Comparison of ENCODE assay signal across 10 cellular contexts in the genomic region with DNA sequence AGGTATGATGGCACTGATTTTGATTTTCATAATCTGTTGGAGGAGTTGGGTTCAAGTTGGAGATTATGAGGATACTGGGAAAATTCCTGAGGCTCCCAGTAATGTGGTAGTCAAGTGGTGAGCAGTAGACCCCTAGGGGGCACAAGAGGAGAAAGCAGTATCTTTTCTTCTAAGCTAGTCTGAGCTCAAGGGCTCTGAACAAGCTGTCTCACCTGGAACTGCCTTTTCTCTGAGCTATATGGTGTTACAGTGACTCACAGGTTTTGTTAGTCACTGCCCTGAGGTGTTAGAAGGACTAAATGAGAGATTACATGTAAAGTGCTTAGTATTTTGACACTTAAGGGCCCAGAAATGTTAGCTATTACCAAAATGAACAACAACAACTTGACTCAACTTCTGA. TPM values are rescaled to one million over a fixed set of nuclear protein-coding genes. Genes with fewer than 3 reads are reported as not detected.
DNase-seq lines count a peak whose midpoint lies in the region; ATAC-seq, FAIRE-seq and TF ChIP-seq lines count a peak whose summit lies in the region.
"Had no signal": no experiment of that assay in that cellular context is flagged by ENCODE, and none has a peak within 500 bp of the region (broad histone marks: within the 10 kb centered on the region; RNA-seq: fewer than 3 reads in every experiment).

No MANE protein-coding gene starts in this region.

- TF ChIP-seq CTCF in A549 (IDR thresholded peaks at IDR 0.05) = peak; percentile 22; the same call in 1 of the 3 replicates
- peak; percentile 57 for TF ChIP-seq CTCF in PC-9 (conservative IDR thresholded peaks at IDR 0.05)
- peak; percentile 33 for TF ChIP-seq CTCF in glutamatergic neuron (IDR thresholded peaks at IDR 0.05; ENCODE audit: partially characterized antibody, unreplicated experiment)

- H3K9me2 ChIP-seq in PC-9 (ENCODE audit: insufficient read depth) = no peaks in the 10 kb centered on the region

- no peak overlapping the region for H2AFZ ChIP-seq in PC-9

- no peak for TF ChIP-seq POLR2A in A549 (IDR thresholded peaks at IDR 0.05; ENCODE audit: low read length)

- no peak overlapping the region for H3K27ac ChIP-seq in A549
- H3K27ac ChIP-seq in PC-9 = peak overlapping the region; percentile 45

- H3K4me3 Mint-ChIP-seq in glutamatergic neuron (ENCODE audit: unreplicated experiment) = no peak overlapping the region
- H3K4me3 Mint-ChIP-seq: activated naive CD8-positive, alpha-beta T cell treated with anti-CD3 and anti-CD28 coated beads, Interleukin-2, amount 10 ng/mL, durations not matched to agents 7 days and 5 days had no signal

- BruUV-seq in PC-9 (replicated peaks; lab: Mats Ljungman, UMichigan) = no TSS peak

- H3K4me2 ChIP-seq in A549 (no peak overlapping the region), PC-9 (no peak overlapping the region)

- H3K9me3 ChIP-seq in A549 (no peaks in the 10 kb centered on the region), PC-9 (ENCODE audit: insufficient read depth, low read depth) (no peaks in the 10 kb centered on the region)

- peaks cover 14% of the 10 kb centered on the region; the same call in 1 of the 2 replicates for H4K20me1 ChIP-seq in PC-9 (ENCODE audit: insufficient read depth)

- CTCF ChIA-PET in A549 (lab: Yijun Ruan, JAX) (interaction anchor here (0.5 to 1.6 kb wide), 3 partner anchors 9 to 201 kb away, joined by 3 to 4 read pairs (median 3); no protein-coding TSS in a partner anchor), PC-9 (lab: Charles Lee) (interaction anchor here (0.5 kb wide), 2 partner anchors 184 to 288 kb away, joined by 3 to 5 read pairs; no protein-coding TSS in a partner anchor)

- H3F3A ChIP-seq in PC-9 (ENCODE audit: insufficient read depth, low read depth) = peaks cover 11% of the 10 kb centered on the region; the same call in 1 of the 2 replicates

- no peak overlapping the region for H3K4me3 ChIP-seq in A549
- H3K4me3 ChIP-seq in PC-9 = no peak overlapping the region

- H3K79me2 ChIP-seq in PC-9 (ENCODE audit: low read depth) = peaks cover 35% of the 10 kb centered on the region

- peaks cover 2% of the 10 kb centered on the region for H3K4me1 Mint-ChIP-seq in glutamatergic neuron (ENCODE audit: low read depth, unreplicated experiment)

- peaks cover 37% of the 10 kb centered on the region for H3K36me3 ChIP-seq in PC-9 (ENCODE audit: low read depth)

- H3K27ac Mint-ChIP-seq in glutamatergic neuron (ENCODE audit: unreplicated experiment) = no peak overlapping the region
- H3K27ac Mint-ChIP-seq: activated naive CD8-positive, alpha-beta T cell treated with anti-CD3 and anti-CD28 coated beads, Interleukin-2, amount 10 ng/mL, durations not matched to agents 7 days and 5 days had no signal

- no peaks in the 10 kb centered on the region for H3K27me3 Mint-ChIP-seq in glutamatergic neuron (ENCODE audit: unreplicated experiment)
- H3K27me3 Mint-ChIP-seq: activated naive CD8-positive, alpha-beta T cell treated with anti-CD3 and anti-CD28 coated beads, Interleukin-2, amount 10 ng/mL, durations not matched to agents 7 days and 5 days had no signal

- TF ChIP-seq RAD21 in A549 (conservative IDR thresholded peaks at IDR 0.05 in 1 of 2, IDR thresholded peaks at IDR 0.05 in 1 of 2) = no peak

- H3K9me3 Mint-ChIP-seq in glutamatergic neuron (ENCODE audit: unreplicated experiment) = no peaks in the 10 kb centered on the region
- H3K9me3 Mint-ChIP-seq: activated naive CD8-positive, alpha-beta T cell treated with anti-CD3 and anti-CD28 coated beads, Interleukin-2, amount 10 ng/mL, durations not matched to agents 7 days and 5 days had no signal

- ATAC-seq in A549 = peak; percentile 85 to 90

- POLR2A ChIA-PET in A549 (lab: Yijun Ruan, JAX) (no interaction called here), PC-9 (lab: Charles Lee; ENCODE audit: unreplicated experiment) (interaction anchor here (0.6 to 0.7 kb wide), 2 partner anchors 258 to 1250 kb away, joined by 3 to 9 read pairs; no protein-coding TSS in a partner anchor)

- DNase-seq in A549 (ENCODE audit: low read depth in 1 of 2, low spot score in 1 of 2) (peak; percentile 25 to 51), Daoy (ENCODE audit: low read depth) (peak; percentile 57), PC-9 (peak; percentile 33 to 91), glutamatergic neuron (no peak), NCI-H1105 (lab: John Stamatoyannopoulos, UW) (no peak), HUDEP-2 (lab: John Stamatoyannopoulos, UW; ENCODE audit: unreplicated experiment in 76 of 76) (no peak), foreskin melanocyte (no peak), NCI-H1105 treated with DMSO at 0.1 percent for 48 hours (lab: John Stamatoyannopoulos, UW) (no peak)
- DNase-seq: activated naive CD8-positive, alpha-beta T cell treated with anti-CD3 and anti-CD28 coated beads, Interleukin-2, amount 10 ng/mL, durations not matched to agents 7 days and 5 days; NCI-H2029 had no signal

- no peak for FAIRE-seq in A549 (lab: Jason Lieb, UNC)

- no peak for TF ChIP-seq EP300 in A549 (IDR thresholded peaks at IDR 0.05)

- no peaks in the 10 kb centered on the region for H3K36me3 Mint-ChIP-seq in glutamatergic neuron (ENCODE audit: unreplicated experiment)

- H3K27me3 ChIP-seq in PC-9 (ENCODE audit: insufficient read depth, low read depth) = no peaks in the 10 kb centered on the region

- intact Hi-C loops in PC-9 (cut with micrococcal nuclease; ENCODE audit: unreplicated experiment) = no loop called here

- H3K4me1 ChIP-seq in A549 (peaks cover 16% of the 10 kb centered on the region; the same call in 2 of the 3 replicates), PC-9 (replicated peaks; ENCODE audit: insufficient read depth) (peaks cover 14% of the 10 kb centered on the region; the same call in 1 of the 2 replicates)

TF ChIP-seq in A549, 52 proteins besides CTCF, POLR2A, EP300 and RAD21:
- no peak for TF ChIP-seq FOSL2 (IDR thresholded peaks at IDR 0.05)
- TF ChIP-seq FOSL2 (CRISPR knock-in tag; IDR thresholded peaks at IDR 0.05) = peak; percentile 35; the same call in 1 of the 2 replicates
- TF ChIP-seq ZSCAN20 (CRISPR knock-in tag; IDR thresholded peaks at IDR 0.05) = no peak
- TF ChIP-seq TFCP2L1 (CRISPR knock-in tag; IDR thresholded peaks at IDR 0.05) = no peak

RNA-seq across cellular contexts. Expression of a gene that starts 42.2 kb away (rescaled TPM):
- polyA plus RNA-seq in A549 (2011; rRNA removed) (8.4 and 8.7 TPM in 2 replicates), A549 (2017; fragmentation: RNase III; extraction: RNeasy Plus Mini Kit Qiagen cat#74134 plus additional on column Dnase treatment) (2.4 to 2.9 TPM (median 2.5 TPM) in 3 replicates)
- 1.3 and 1.5 TPM in 2 replicates for polyA plus RNA-seq in A549 (2012; cell fraction: cytosol; rRNA removed)
- 0.42 and 0.58 TPM in 2 replicates for polyA plus RNA-seq in A549 (2012; cell fraction: nucleus; rRNA removed)
- 2.0 and 2.5 TPM in 2 replicates for polyA minus RNA-seq in A549 (2011; rRNA and poly(A)+ RNA removed)
- 2.3 and 2.8 TPM in 2 replicates for total RNA-seq in Daoy (2014; rRNA removed; shearing (Covaris generic))
- total RNA-seq in PC-9 (2021) (1.5 and 2.6 TPM in 2 replicates), glutamatergic neuron (ENCODE audit: unreplicated experiment) (not detected)

RNA-seq across cellular contexts. Expression of a gene that starts 43.5 kb away (rescaled TPM):
- polyA plus RNA-seq in A549 (2011; rRNA removed) (66.4 and 68.6 TPM in 2 replicates), A549 (2017; fragmentation: RNase III; extraction: RNeasy Plus Mini Kit Qiagen cat#74134 plus additional on column Dnase treatment) (64.3 to 70.7 TPM (median 65.3 TPM) in 3 replicates)
- 12.5 and 14.6 TPM in 2 replicates for polyA plus RNA-seq in A549 (2012; cell fraction: cytosol; rRNA removed)
- 10.8 and 14.8 TPM in 2 replicates for polyA plus RNA-seq in A549 (2012; cell fraction: nucleus; rRNA removed)
- polyA minus RNA-seq in A549 (2011; rRNA and poly(A)+ RNA removed) = 33.5 and 33.8 TPM in 2 replicates
- 89.0 and 104 TPM in 2 replicates for total RNA-seq in Daoy (2014; rRNA removed; shearing (Covaris generic))
- total RNA-seq in PC-9 (2021) (33.2 and 38.3 TPM in 2 replicates), glutamatergic neuron (ENCODE audit: unreplicated experiment) (88.8 TPM)

Comparison
In these comparisons a context has a peak if more than half of its experiments do, and no peak if none do; other contexts are left out.
1. DNase-seq: peak in A549 (2 of 2), Daoy (single experiment) and PC-9 (2 of 2); none in glutamatergic neuron (single experiment), NCI-H1105 (single experiment), HUDEP-2 (0 of 76), foreskin melanocyte (single experiment) and NCI-H1105 treated with DMSO at 0.1 percent for 48 hours (single experiment).
2. Peak in every context shown above with its lines, with median percentiles within 50 percentile points of each other: CTCF ChIP-seq.